In genomic region chr10:43076311-43076875, GRCh38 we compare ENCODE assay signal across 9 cellular contexts. TPM values are rescaled to one million over a fixed set of nuclear protein-coding genes. Genes with fewer than 3 reads are reported as not detected.
DNase-seq lines count a peak whose midpoint lies in the region; TF ChIP-seq lines count a peak whose summit lies in the region.
"Had no signal": no experiment of that assay in that cellular context is flagged by ENCODE, and none has a peak within 500 bp of the region (broad histone marks: within the 10 kb centered on the region; RNA-seq: fewer than 3 reads in every experiment).

No MANE protein-coding gene starts in this region.

- H3K9me3 Mint-ChIP-seq in progenitor cell of endocrine pancreas (ENCODE audit: low read depth): no peaks in the 10 kb centered on the region

- H3K27ac Mint-ChIP-seq in progenitor cell of endocrine pancreas: no peak overlapping the region

- in situ Hi-C loops in G401 (cut with HindIII; ENCODE audit: low sequenced_read_pairs): no loop called here

- peaks cover 83% of the 10 kb centered on the region for H3K27me3 Mint-ChIP-seq in progenitor cell of endocrine pancreas

- H3K4me1 Mint-ChIP-seq in progenitor cell of endocrine pancreas (ENCODE audit: low read depth): peaks cover 2% of the 10 kb centered on the region

- H3K4me3 Mint-ChIP-seq in progenitor cell of endocrine pancreas (ENCODE audit: low read depth): peak overlapping the region; percentile 14

- H3K36me3 Mint-ChIP-seq in progenitor cell of endocrine pancreas (ENCODE audit: insufficient read depth): no peaks in the 10 kb centered on the region

- H3K4me3 ChIP-seq in foreskin fibroblast (ENCODE audit: low read depth in 1 of 2, low read length in 2 of 2): peak overlapping the region; percentile 28 to 31

- TF ChIP-seq CTCF in foreskin fibroblast (IDR thresholded peaks at IDR 0.05; ENCODE audit: low read depth, low read length) (no peak), progenitor cell of endocrine pancreas (IDR thresholded peaks at IDR 0.05; ENCODE audit: unreplicated experiment) (no peak)

- DNase-seq in G401 (ENCODE audit: low spot score): peak; percentile 13
- peak; percentile 23 for DNase-seq in NOMO-1 treated with dmso at 0.1 percent for 144 hours (lab: John Stamatoyannopoulos, UW; ENCODE audit: unreplicated experiment)
- peak in 1 of 2 donors; percentile 24 for DNase-seq in foreskin fibroblast
- no peak for DNase-seq in progenitor cell of endocrine pancreas (ENCODE audit: low spot score, unreplicated experiment)
- no peak for DNase-seq in NCI-H1930 (lab: John Stamatoyannopoulos, UW)
- DNase-seq in NCI-H446 treated with DMSO at 0.1 percent for 48 hours (lab: John Stamatoyannopoulos, UW): no peak
- DNase-seq in hippocampal formation (lab: John Stamatoyannopoulos, UW): no peak
- no peak for DNase-seq in NCI-H2081 treated with DMSO at 0.1 percent for 48 hours (lab: John Stamatoyannopoulos, UW)
- DNase-seq: activated gamma-delta T cell had no signal

RNA-seq across cellular contexts. Expression of gene RET, which starts 0.5 kb away (rescaled TPM):
- total RNA-seq in G401 (2014; rRNA removed; shearing (Covaris generic)): 0.03 TPM in 1 of 2 replicates, not detected in the other
- 0.75 and 1.5 TPM in 2 replicates for total RNA-seq in progenitor cell of endocrine pancreas

Comparison
In these comparisons a context has a peak if more than half of its experiments do, and no peak if none do; other contexts are left out.
1. DNase-seq: peak in G401 (single experiment) and NOMO-1 treated with dmso at 0.1 percent for 144 hours (single experiment); none in progenitor cell of endocrine pancreas (single experiment), NCI-H1930 (0 of 2), NCI-H446 treated with DMSO at 0.1 percent for 48 hours (single experiment), hippocampal formation (0 of 2) and NCI-H2081 treated with DMSO at 0.1 percent for 48 hours (single experiment).